Comparison of ENCODE assay signal across 1 cellular context in genomic region chr3:168091961-168092360, GRCh38.
TF ChIP-seq lines count a peak whose summit lies in the region.

No MANE protein-coding gene starts in this region.

TF ChIP-seq in WTC11, 78 proteins besides CTCF, POLR2A, EP300 and RAD21 (continued from another document):
- TF ChIP-seq HMGXB4 (CRISPR knock-in tag; IDR thresholded peaks at IDR 0.05) (no peak), FOXJ3 (CRISPR knock-in tag; IDR thresholded peaks at IDR 0.05; ENCODE audit: borderline replicate concordance) (no peak), NFYB (CRISPR knock-in tag; conservative IDR thresholded peaks at IDR 0.05; ENCODE audit: low read depth) (no peak), ZNF512 (CRISPR knock-in tag; IDR thresholded peaks at IDR 0.05; ENCODE audit: borderline replicate concordance) (no peak), AR (CRISPR knock-in tag; IDR thresholded peaks at IDR 0.05) (no peak), GTF2I (CRISPR knock-in tag; conservative IDR thresholded peaks at IDR 0.05) (no peak), FOXP1 (CRISPR knock-in tag; IDR thresholded peaks at IDR 0.05; ENCODE audit: borderline replicate concordance) (no peak), STAT6 (CRISPR knock-in tag; conservative IDR thresholded peaks at IDR 0.05; ENCODE audit: low read depth) (no peak)
